Comparison of ENCODE assay signal across 12 cellular contexts in the genomic region with DNA sequence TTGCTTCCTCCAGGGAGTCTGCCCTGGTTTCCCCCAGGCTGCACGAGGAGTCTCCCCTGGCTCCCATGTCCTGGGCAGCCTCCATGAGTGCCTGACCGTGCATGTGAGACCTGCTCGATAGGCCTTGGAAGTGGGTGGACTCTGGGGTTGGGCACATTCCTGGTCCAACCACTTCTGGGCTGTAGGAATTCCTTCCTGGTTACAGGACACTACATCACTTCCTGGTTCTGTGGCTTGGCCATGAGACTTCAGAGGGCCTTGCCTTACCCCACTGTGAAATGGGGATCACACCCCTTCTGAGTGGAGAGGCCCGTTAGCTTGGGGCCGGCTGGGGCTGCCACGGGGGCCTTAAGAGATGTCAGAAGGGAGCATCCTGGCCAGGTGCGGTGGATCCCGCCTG. TPM values are rescaled to one million over a fixed set of nuclear protein-coding genes. Genes with fewer than 3 reads are reported as not detected.
DNase-seq lines count a peak whose midpoint lies in the region; ATAC-seq and TF ChIP-seq lines count a peak whose summit lies in the region.
"Had no signal": no experiment of that assay in that cellular context is flagged by ENCODE, and none has a peak within 500 bp of the region (broad histone marks: within the 10 kb centered on the region; RNA-seq: fewer than 3 reads in every experiment).

No MANE protein-coding gene starts in this region.

- TF ChIP-seq CTCF in lower lobe of right lung (IDR thresholded peaks at IDR 0.05), result no peak

- DNase-seq in ELR (ENCODE audit: low read depth) (peak; percentile 90), adipocyte (ENCODE audit: low read depth) (no peak), lower lobe of right lung (no peak)
- no peak for DNase-seq in activated CD4-positive, CD25-positive, alpha-beta regulatory T cell treated with anti-CD3 and anti-CD28 coated beads, Interleukin-2, amount 50 U/mL, for 72 hours
- DNase-seq: CD8-positive, alpha-beta T cell; heart left ventricle; NCI-H2029 had no signal

- H3K9me3 ChIP-seq in adipocyte (ENCODE audit: control insufficient read depth, low read length) (no peaks in the 10 kb centered on the region), lower lobe of right lung (no peaks in the 10 kb centered on the region)
- H3K9me3 ChIP-seq: heart left ventricle had no signal

- H3K27me3 ChIP-seq in adipocyte (replicated peaks; ENCODE audit: control insufficient read depth, insufficient read depth, low read length), result no peaks in the 10 kb centered on the region
- no peaks in the 10 kb centered on the region for H3K27me3 ChIP-seq in lower lobe of right lung (ENCODE audit: low read depth)
- H3K27me3 ChIP-seq: heart left ventricle had no signal

- ATAC-seq in lower lobe of right lung (peak; percentile 13 to 34), HG02642 (IDR thresholded peaks at IDR 0.05; ENCODE audit: poor library complexity, unreplicated experiment) (no peak), HG03097 (IDR thresholded peaks at IDR 0.05; ENCODE audit: low FRiP score, unreplicated experiment) (no peak)
- ATAC-seq: CD8-positive, alpha-beta T cell; heart left ventricle had no signal

- peaks cover 21% of the 10 kb centered on the region for H3K4me1 ChIP-seq in adipocyte (ENCODE audit: control insufficient read depth, insufficient read depth, low read length)
- H3K4me1 ChIP-seq in lower lobe of right lung, result peaks cover 10% of the 10 kb centered on the region

- H3K9ac ChIP-seq in adipocyte (ENCODE audit: low read length), result peak overlapping the region; percentile 62

- H3K4me3 ChIP-seq in adipocyte (ENCODE audit: low read length) (no peak overlapping the region), lower lobe of right lung (no peak overlapping the region)
- H3K4me3 ChIP-seq: heart left ventricle, smooth muscle cell had no signal

- H3K27ac ChIP-seq in lower lobe of right lung, result no peak overlapping the region
- H3K27ac ChIP-seq: heart left ventricle, VCaP had no signal

- H3K36me3 ChIP-seq in adipocyte (ENCODE audit: control insufficient read depth, insufficient read depth, low read length, severe bottlenecking) (no peaks in the 10 kb centered on the region), lower lobe of right lung (no peaks in the 10 kb centered on the region)
- H3K36me3 ChIP-seq: heart left ventricle had no signal

- intact Hi-C loops in lower lobe of right lung (cut with DNase I), result no loop called here

RNA-seq across cellular contexts. Expression of gene ZNF628, which starts 4.0 kb away (rescaled TPM):
- total RNA-seq in lower lobe of right lung, result 7.1 TPM

RNA-seq across cellular contexts. Expression of gene C19orf85, which starts 7.9 kb away (rescaled TPM):
- total RNA-seq in lower lobe of right lung, result not detected
- total RNA-seq: activated T-helper 1 cell treated with anti-CD3 and anti-CD28 coated beads, Interleukin-12 subunit alpha, Interleukin-12 subunit beta, Interleukin-2, Interleukin-4 antibody, amounts not matched to agents 30 ng/mL and 10 ng/mL and 1 ng/mL, durations not matched to agents 14 hours and 24 hours and 36 hours; CD8-positive, alpha-beta T cell; heart left ventricle; smooth muscle cell had no signal

RNA-seq across cellular contexts. Expression of gene ISOC2, which starts 11.0 kb away (rescaled TPM):
- 28.6 TPM for total RNA-seq in lower lobe of right lung

RNA-seq across cellular contexts. Expression of gene NAT14, which starts 12.5 kb away (rescaled TPM):
- total RNA-seq in lower lobe of right lung, result 16.6 TPM

RNA-seq across cellular contexts. Expression of gene SSC5D, which starts 15.8 kb away (rescaled TPM):
- total RNA-seq in lower lobe of right lung, result 4.7 TPM

Comparison
In these comparisons a context has a peak if more than half of its experiments do, and no peak if none do; other contexts are left out.
1. ATAC-seq: peak in lower lobe of right lung (2 of 2); none in HG02642 (single experiment) and HG03097 (single experiment).